ENCODE assay signal across 1 cellular context in the genomic region with DNA sequence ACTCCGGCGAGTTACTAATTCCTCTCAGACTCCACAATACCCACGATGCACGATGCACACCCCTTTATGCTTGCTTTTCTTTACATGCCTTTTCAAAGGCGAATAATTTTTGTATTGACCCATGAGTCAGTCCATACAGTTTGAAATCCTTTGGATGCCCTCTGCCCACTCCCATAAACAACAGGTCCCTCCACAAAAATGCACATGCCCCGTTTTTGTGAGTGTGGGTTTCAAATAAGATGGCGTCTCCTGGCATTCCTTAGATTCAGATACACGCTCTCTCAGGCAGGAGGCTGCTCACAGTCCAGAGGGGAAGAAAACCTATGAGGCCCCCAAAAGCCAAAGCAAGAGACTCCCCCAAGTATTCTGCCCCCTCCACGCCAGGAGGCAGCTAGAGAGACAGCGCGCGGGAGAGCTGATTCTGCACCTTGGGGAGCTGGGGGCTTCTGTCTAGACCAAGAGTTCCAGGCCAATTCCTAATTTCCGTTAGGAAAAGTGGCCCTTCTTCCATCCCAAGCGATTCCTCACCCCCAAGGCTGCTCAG.
TF ChIP-seq lines count a peak whose summit lies in the region.

No MANE protein-coding gene starts in this region.

TF ChIP-seq in HEK293, 187 proteins besides CTCF, POLR2A, EP300 and RAD21 (continued from another document):
- TF ChIP-seq, protein P1, sequence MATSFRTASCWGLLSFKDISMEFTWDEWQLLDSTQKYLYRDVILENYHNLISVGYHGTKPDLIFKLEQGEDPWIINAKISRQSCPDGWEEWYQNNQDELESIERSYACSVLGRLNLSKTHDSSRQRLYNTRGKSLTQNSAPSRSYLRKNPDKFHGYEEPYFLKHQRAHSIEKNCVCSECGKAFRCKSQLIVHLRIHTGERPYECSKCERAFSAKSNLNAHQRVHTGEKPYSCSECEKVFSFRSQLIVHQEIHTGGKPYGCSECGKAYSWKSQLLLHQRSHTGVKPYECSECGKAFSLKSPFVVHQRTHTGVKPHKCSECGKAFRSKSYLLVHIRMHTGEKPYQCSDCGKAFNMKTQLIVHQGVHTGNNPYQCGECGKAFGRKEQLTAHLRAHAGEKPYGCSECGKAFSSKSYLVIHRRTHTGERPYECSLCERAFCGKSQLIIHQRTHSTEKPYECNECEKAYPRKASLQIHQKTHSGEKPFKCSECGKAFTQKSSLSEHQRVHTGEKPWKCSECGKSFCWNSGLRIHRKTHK (tag by site-specific recombination; IDR thresholded peaks at IDR 0.05): no peak
- no peak for TF ChIP-seq HIC1 (tag by site-specific recombination; IDR thresholded peaks at IDR 0.05)
